In genomic region chr1:152049291-152050073, GRCh38 we compare ENCODE assay signal across 1 cellular context.
TF ChIP-seq lines count a peak whose summit lies in the region.

No MANE protein-coding gene starts in this region.

TF ChIP-seq in K562, 482 proteins besides CTCF, POLR2A, EP300 and RAD21:
- TF ChIP-seq ZNF512 (tag; IDR thresholded peaks at IDR 0.05) = 0 out of 2 replicates have a peak, but pooled peaks have one; percentile 21
- TF ChIP-seq ZNF311 (CRISPR knock-in tag; IDR thresholded peaks at IDR 0.05) = no peak
- peak; percentile 89 for TF ChIP-seq CEBPB (tag; IDR thresholded peaks at IDR 0.05)
- no peak for TF ChIP-seq CEBPG (CRISPR knock-in tag; IDR thresholded peaks at IDR 0.05)
- peak; percentile 66 to 90 for TF ChIP-seq CEBPG (tag; conservative IDR thresholded peaks at IDR 0.05 in 1 of 2, IDR thresholded peaks at IDR 0.05 in 1 of 2)
